1 cellular context compared by ENCODE assay signal in the genomic region with DNA sequence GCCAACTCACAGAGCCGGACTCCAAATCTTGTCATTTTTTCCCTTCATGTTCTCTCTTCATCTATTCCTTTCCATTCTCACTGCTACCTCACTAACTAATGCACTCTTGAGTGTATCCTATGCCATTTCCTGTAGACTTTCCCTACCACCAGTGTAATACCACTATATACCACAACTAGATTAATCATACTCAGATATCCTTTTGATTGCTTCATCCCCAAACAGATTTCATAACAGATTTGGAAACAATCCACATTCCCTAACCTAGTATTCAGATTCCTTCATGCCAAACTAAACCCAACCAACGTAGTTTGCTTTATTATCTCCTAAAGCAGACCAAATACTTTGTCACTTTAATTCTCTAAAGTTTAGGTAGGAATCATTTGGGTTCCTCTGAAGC.
TF ChIP-seq lines count a peak whose summit lies in the region.

No MANE protein-coding gene starts in this region.

TF ChIP-seq in HepG2, 621 proteins besides CTCF, POLR2A, EP300 and RAD21 (continued from another document):
- TF ChIP-seq CEBPB (IDR thresholded peaks at IDR 0.05; ENCODE audit: borderline replicate concordance, low read depth, low read length) = peak; percentile 72
